1 cellular context compared by ENCODE assay signal in the genomic region with DNA sequence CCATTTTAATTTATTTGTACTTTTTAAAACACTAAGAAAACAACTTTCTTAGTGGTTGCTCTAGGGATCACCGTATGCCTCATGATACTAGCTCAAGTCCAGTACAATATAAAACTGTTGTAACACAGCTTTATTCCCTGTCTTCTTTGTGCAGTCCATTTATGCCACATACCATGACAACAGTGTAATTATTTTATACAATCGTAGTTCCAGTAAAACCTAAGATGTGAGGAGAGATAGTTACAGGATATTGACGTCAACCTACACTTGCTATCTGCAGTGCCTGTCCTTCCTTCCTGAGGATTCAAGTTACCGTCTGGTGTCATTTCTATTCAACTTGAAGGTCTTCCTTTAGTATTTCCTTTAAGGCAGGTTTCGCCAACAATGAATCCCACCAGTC. TPM values are rescaled to one million over a fixed set of nuclear protein-coding genes. Genes with fewer than 3 reads are reported as not detected.
"Had no signal": no experiment of that assay in that cellular context is flagged by ENCODE, and none has a peak within 500 bp of the region (broad histone marks: within the 10 kb centered on the region; RNA-seq: fewer than 3 reads in every experiment).

No MANE protein-coding gene starts in this region.

RNA-seq across cellular contexts. Expression of a gene that starts 14.4 kb away (rescaled TPM):
- total RNA-seq: M059J had no signal
